Comparison of ENCODE assay signal across 7 cellular contexts in the genomic region with DNA sequence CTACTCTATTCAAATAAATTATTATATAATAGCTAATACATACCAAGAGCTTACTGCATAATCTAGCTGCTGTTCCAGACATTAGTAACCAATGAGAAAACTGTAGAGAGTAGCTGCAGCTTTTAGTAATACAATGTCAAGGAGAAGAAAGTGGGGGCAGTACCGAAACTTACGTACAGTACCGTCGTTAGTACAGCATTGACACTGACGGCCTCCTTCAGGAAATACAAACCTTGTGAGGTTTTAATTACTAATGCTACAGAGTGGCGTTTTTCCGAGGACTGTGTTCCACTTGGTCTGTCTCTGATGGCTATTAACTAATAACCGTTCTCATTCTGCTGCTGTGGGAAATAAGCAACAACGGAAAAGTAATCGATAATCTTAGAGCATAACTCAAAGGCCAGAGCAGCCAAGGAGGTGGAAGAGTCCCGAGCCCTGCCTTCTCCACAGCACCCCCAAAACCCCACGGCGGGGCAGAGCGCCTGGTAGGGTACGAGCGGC. TPM values are rescaled to one million over a fixed set of nuclear protein-coding genes. Genes with fewer than 3 reads are reported as not detected.
DNase-seq lines count a peak whose midpoint lies in the region; ATAC-seq and TF ChIP-seq lines count a peak whose summit lies in the region.

No MANE protein-coding gene starts in this region.

- H3K27me3 ChIP-seq in lower lobe of right lung (ENCODE audit: low read depth): no peaks in the 10 kb centered on the region
- H3K27me3 ChIP-seq in suprapubic skin: no peaks in the 10 kb centered on the region

- intact Hi-C loops in lower lobe of right lung (cut with DNase I): no loop called here

- TF ChIP-seq EP300 in suprapubic skin (IDR thresholded peaks at IDR 0.05): no peak

- TF ChIP-seq CTCF in choroid plexus epithelial cell (conservative IDR thresholded peaks at IDR 0.05; ENCODE audit: low read depth, low read length) (no peak), lower lobe of right lung (IDR thresholded peaks at IDR 0.05) (no peak), suprapubic skin (IDR thresholded peaks at IDR 0.05) (no peak)

- peak overlapping the region; percentile 82 for H3K27ac ChIP-seq in lower lobe of right lung
- H3K27ac ChIP-seq in suprapubic skin: peak overlapping the region; percentile 86

- WGBS in suprapubic skin: under 1% methylated on average over 16 of the region's 16 CpGs

- H3K36me3 ChIP-seq in lower lobe of right lung: no peaks in the 10 kb centered on the region
- no peaks in the 10 kb centered on the region for H3K36me3 ChIP-seq in suprapubic skin

- H3K4me3 ChIP-seq in choroid plexus epithelial cell (ENCODE audit: low read depth, low read length) (peak overlapping the region; percentile 66), lower lobe of right lung (peak overlapping the region; percentile 90), suprapubic skin (peak overlapping the region; percentile 91)

- DNase-seq in EL (peak; percentile 59), RPMI8226 (peak; percentile 70), choroid plexus epithelial cell (ENCODE audit: low read depth) (peak; percentile 42), lower lobe of right lung (no peak), suprapubic skin (ENCODE audit: low spot score in 2 of 2) (no peak)

- TF ChIP-seq POLR2A in suprapubic skin (IDR thresholded peaks at IDR 0.05): no peak

- ATAC-seq in GM19397 (IDR thresholded peaks at IDR 0.05; ENCODE audit: unreplicated experiment): peak; percentile 47
- peak; percentile 65 for ATAC-seq in HG03439 (IDR thresholded peaks at IDR 0.05; ENCODE audit: unreplicated experiment)
- ATAC-seq in lower lobe of right lung: peak; percentile 50 to 54

- H3K4me1 ChIP-seq in lower lobe of right lung: peaks cover 11% of the 10 kb centered on the region
- H3K4me1 ChIP-seq in suprapubic skin: peaks cover 12% of the 10 kb centered on the region

- no peaks in the 10 kb centered on the region for H3K9me3 ChIP-seq in lower lobe of right lung
- H3K9me3 ChIP-seq in suprapubic skin: no peaks in the 10 kb centered on the region

RNA-seq across cellular contexts. Expression of gene PM20D2, which starts 0.3 kb away (rescaled TPM):
- 8.1 TPM for total RNA-seq in lower lobe of right lung
- 10 to 100 TPM; 15.3 to 18.6 (median 16.7) TPM for total RNA-seq in suprapubic skin

RNA-seq across cellular contexts. Expression of gene SRSF12, which starts 27.6 kb away (rescaled TPM):
- not detected for total RNA-seq in lower lobe of right lung
- under 1 TPM in 2 of 4 donors, not detected in 2; 0.15 to 0.36 TPM for total RNA-seq in suprapubic skin

Comparison
In these comparisons a context has a peak if more than half of its experiments do, and no peak if none do; other contexts are left out.
1. DNase-seq: peak in EL (single experiment), RPMI8226 (single experiment) and choroid plexus epithelial cell (single experiment); none in lower lobe of right lung (single experiment) and suprapubic skin (0 of 2).
2. Peak in every context shown above with its lines, with median percentiles within 50 percentile points of each other: ATAC-seq and H3K4me3 ChIP-seq.